ENCODE assay signal across 9 cellular contexts in genomic region chr19:15265849-15266248, GRCh38. TPM values are rescaled to one million over a fixed set of nuclear protein-coding genes. Genes with fewer than 3 reads are reported as not detected.
DNase-seq lines count a peak whose midpoint lies in the region; ATAC-seq and TF ChIP-seq lines count a peak whose summit lies in the region.
"Had no signal": no experiment of that assay in that cellular context is flagged by ENCODE, and none has a peak within 500 bp of the region (broad histone marks: within the 10 kb centered on the region; RNA-seq: fewer than 3 reads in every experiment).

No MANE protein-coding gene starts in this region.

- H3K27ac ChIP-seq in prostate gland = peak overlapping the region in 1 of 2 donors; percentile 29

- H3K9me3 ChIP-seq in prostate gland = no peaks in the 10 kb centered on the region
- H3K9me3 ChIP-seq: neutrophil had no signal

- H3K9me3 Mint-ChIP-seq in glutamatergic neuron (ENCODE audit: unreplicated experiment) = peaks cover 21% of the 10 kb centered on the region
- no peaks in the 10 kb centered on the region for H3K9me3 Mint-ChIP-seq in effector memory CD8-positive, alpha-beta T cell

- WGBS in prostate gland = 17% methylated on average over 8 of the region's 8 CpGs

- peak overlapping the region; percentile 59 for H3K27ac Mint-ChIP-seq in glutamatergic neuron (ENCODE audit: unreplicated experiment)
- H3K27ac Mint-ChIP-seq in effector memory CD8-positive, alpha-beta T cell = peak overlapping the region in 1 of 2 donors; percentile 32

- intact Hi-C loops in prostate gland (cut with DNase I) = loop anchor here (2.0 to 5.0 kb wide), 3 partner anchors 111 to 291 kb away; partner anchors contain the start of gene AKAP8

- peak; percentile 84 for ATAC-seq in SK-N-SH treated with all-trans-retinoic acid at 6 μM for 48 hours
- ATAC-seq in effector memory CD8-positive, alpha-beta T cell (replicated peaks) = no peak
- no peak for ATAC-seq in HG03108 (IDR thresholded peaks at IDR 0.05; ENCODE audit: unreplicated experiment)

- TF ChIP-seq CTCF in glutamatergic neuron (IDR thresholded peaks at IDR 0.05; ENCODE audit: partially characterized antibody, unreplicated experiment) (no peak), prostate gland (IDR thresholded peaks at IDR 0.05) (no peak)

- peaks cover 5% of the 10 kb centered on the region for H3K36me3 Mint-ChIP-seq in glutamatergic neuron (ENCODE audit: unreplicated experiment)
- H3K36me3 Mint-ChIP-seq in effector memory CD8-positive, alpha-beta T cell (ENCODE audit: insufficient read depth) = peaks cover 81% of the 10 kb centered on the region

- DNase-seq in EH (ENCODE audit: low read depth) (peak; percentile 97), glutamatergic neuron (no peak), prostate gland (ENCODE audit: low spot score) (peak; percentile 76)
- DNase-seq in activated effector memory CD4-positive, alpha-beta T cell treated with Interleukin-2 at 50 U/mL for 16 hours = no peak
- DNase-seq in effector memory CD8-positive, alpha-beta T cell = no peak
- DNase-seq in activated CD4-positive, alpha-beta T cell treated with anti-CD3 and anti-CD28 coated beads for 4 hours = no peak

- H3K4me1 Mint-ChIP-seq in glutamatergic neuron (ENCODE audit: low read depth, unreplicated experiment) = peaks cover 31% of the 10 kb centered on the region
- peaks cover 26 to 33% of the 10 kb centered on the region in 2 donors for H3K4me1 Mint-ChIP-seq in effector memory CD8-positive, alpha-beta T cell (ENCODE audit: low read depth in 2 of 2)

- no peak overlapping the region for H3K4me3 Mint-ChIP-seq in glutamatergic neuron (ENCODE audit: unreplicated experiment)
- H3K4me3 Mint-ChIP-seq in effector memory CD8-positive, alpha-beta T cell = no peak overlapping the region

- no peaks in the 10 kb centered on the region for H3K27me3 ChIP-seq in prostate gland (replicated peaks; ENCODE audit: insufficient read depth)
- H3K27me3 ChIP-seq: neutrophil had no signal

- H3K27me3 Mint-ChIP-seq in glutamatergic neuron (ENCODE audit: unreplicated experiment) = peaks cover 11% of the 10 kb centered on the region
- H3K27me3 Mint-ChIP-seq in effector memory CD8-positive, alpha-beta T cell = no peaks in the 10 kb centered on the region

- no peak overlapping the region for H3K4me3 ChIP-seq in prostate gland

- no peak for TF ChIP-seq POLR2A in prostate gland (IDR thresholded peaks at IDR 0.05)

- H3K36me3 ChIP-seq in prostate gland = peaks cover 10 to 12% of the 10 kb centered on the region in 2 donors

- peaks cover 21% of the 10 kb centered on the region for H3K4me1 ChIP-seq in prostate gland (replicated peaks)

TF ChIP-seq in SK-N-SH treated with all-trans-retinoic acid at 6 μM for 48 hours, 23 proteins besides CTCF, POLR2A, EP300 and RAD21 (continues in another document):
- TF ChIP-seq POU6F1 (CRISPR knock-in tag; IDR thresholded peaks at IDR 0.05; ENCODE audit: borderline replicate concordance, low read depth) (no peak), OSR1 (CRISPR knock-in tag; IDR thresholded peaks at IDR 0.05) (no peak), ZNF565 (CRISPR knock-in tag; conservative IDR thresholded peaks at IDR 0.05; ENCODE audit: low read depth) (no peak), SNAI2 (CRISPR knock-in tag; IDR thresholded peaks at IDR 0.05) (no peak), ZC3H10 (CRISPR knock-in tag; IDR thresholded peaks at IDR 0.05) (no peak), ZNF70 (CRISPR knock-in tag; IDR thresholded peaks at IDR 0.05) (no peak), ESRRG (CRISPR knock-in tag; IDR thresholded peaks at IDR 0.05) (no peak), TCF4 (CRISPR knock-in tag; IDR thresholded peaks at IDR 0.05; ENCODE audit: borderline replicate concordance) (peak; percentile 49; the same call in 1 of the 2 replicates), ZFP30 (CRISPR knock-in tag; IDR thresholded peaks at IDR 0.05) (no peak), TSHZ2 (CRISPR knock-in tag; IDR thresholded peaks at IDR 0.05) (peak; percentile 27; the same call in 1 of the 2 replicates), CREB5 (CRISPR knock-in tag; IDR thresholded peaks at IDR 0.05; ENCODE audit: low read depth) (no peak), RARB (CRISPR knock-in tag; IDR thresholded peaks at IDR 0.05) (no peak), CSDC2 (CRISPR knock-in tag; IDR thresholded peaks at IDR 0.05) (no peak), ARNTL (CRISPR knock-in tag; IDR thresholded peaks at IDR 0.05; ENCODE audit: borderline replicate concordance, low read depth) (no peak), PPARA (CRISPR knock-in tag; IDR thresholded peaks at IDR 0.05; ENCODE audit: borderline replicate concordance) (no peak), CSRNP3 (CRISPR knock-in tag; IDR thresholded peaks at IDR 0.05) (no peak), ZFP3 (CRISPR knock-in tag; IDR thresholded peaks at IDR 0.05) (peak; percentile 41; the same call in 1 of the 2 replicates), ZNF8 (CRISPR knock-in tag; IDR thresholded peaks at IDR 0.05) (no peak), BACH2 (CRISPR knock-in tag; IDR thresholded peaks at IDR 0.05; ENCODE audit: borderline replicate concordance) (no peak), TOX (CRISPR knock-in tag; IDR thresholded peaks at IDR 0.05; ENCODE audit: borderline replicate concordance) (no peak), GLIS3 (CRISPR knock-in tag; IDR thresholded peaks at IDR 0.05) (no peak)

RNA-seq across cellular contexts. Expression of gene EPHX3, which starts 33.6 kb away (rescaled TPM):
- total RNA-seq in glutamatergic neuron (ENCODE audit: unreplicated experiment) (0.61 TPM), prostate gland (1 to 10 TPM; 1.4 to 1.6 TPM)

Comparison
In these comparisons a context has a peak if more than half of its experiments do, and no peak if none do; other contexts are left out.
1. DNase-seq: peak in EH (single experiment) and prostate gland (single experiment); none in glutamatergic neuron (single experiment), activated effector memory CD4-positive, alpha-beta T cell treated with Interleukin-2 at 50 U/mL for 16 hours (single experiment), effector memory CD8-positive, alpha-beta T cell (0 of 3) and activated CD4-positive, alpha-beta T cell treated with anti-CD3 and anti-CD28 coated beads for 4 hours (0 of 2).